Comparison of ENCODE assay signal across 7 cellular contexts in the genomic region with DNA sequence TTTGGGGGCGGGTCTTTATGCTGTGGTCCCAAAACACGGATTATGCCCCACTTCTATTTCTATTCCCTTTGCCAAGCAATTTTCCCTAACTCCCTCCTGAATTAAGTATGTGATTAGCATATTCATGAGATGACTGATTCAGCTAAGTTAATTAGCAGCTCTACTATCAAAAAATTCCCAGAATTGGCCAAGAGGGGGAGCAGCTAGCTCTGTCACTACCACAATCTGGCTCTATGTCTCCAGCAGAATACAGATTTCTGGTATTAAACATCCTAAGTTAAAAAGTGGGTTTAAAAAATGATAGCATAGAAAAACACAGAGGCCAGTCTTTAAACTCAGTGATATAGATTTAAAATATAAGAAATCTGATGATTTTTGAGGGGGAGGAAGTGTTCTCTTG.
DNase-seq lines count a peak whose midpoint lies in the region; ATAC-seq and TF ChIP-seq lines count a peak whose summit lies in the region.

No MANE protein-coding gene starts in this region.

- H3K27me3 Mint-ChIP-seq in activated CD8-positive, alpha-beta T cell treated with anti-CD3 and anti-CD28 coated beads, Interleukin-2, amount 10 ng/mL, durations not matched to agents 7 days and 5 days (ENCODE audit: low read depth): no peaks in the 10 kb centered on the region
- no peaks in the 10 kb centered on the region for H3K27me3 Mint-ChIP-seq in activated T-helper 1 cell treated with anti-CD3 and anti-CD28 coated beads, Interleukin-12 subunit alpha, Interleukin-12 subunit beta, Interleukin-2, Interleukin-4 antibody, amounts not matched to agents 30 ng/mL and 10 ng/mL and 1 ng/mL, durations not matched to agents 14 hours and 24 hours and 36 hours (ENCODE audit: insufficient read depth)
- H3K27me3 Mint-ChIP-seq in activated T-cell treated with anti-CD3 and anti-CD28 coated beads, Interleukin-2, amount 50 U/mL, for 4 hours (ENCODE audit: low read depth): no peaks in the 10 kb centered on the region

- no peak overlapping the region for H3K4me3 Mint-ChIP-seq in activated CD8-positive, alpha-beta T cell treated with anti-CD3 and anti-CD28 coated beads, Interleukin-2, amount 10 ng/mL, durations not matched to agents 7 days and 5 days
- H3K4me3 Mint-ChIP-seq in activated T-helper 1 cell treated with anti-CD3 and anti-CD28 coated beads, Interleukin-12 subunit alpha, Interleukin-12 subunit beta, Interleukin-2, Interleukin-4 antibody, amounts not matched to agents 30 ng/mL and 10 ng/mL and 1 ng/mL, durations not matched to agents 14 hours and 24 hours and 36 hours: no peak overlapping the region
- no peak overlapping the region for H3K4me3 Mint-ChIP-seq in activated T-cell treated with anti-CD3 and anti-CD28 coated beads, Interleukin-2, amount 50 U/mL, for 4 hours

- DNase-seq in EH (ENCODE audit: low read depth): peak; percentile 14
- peak; percentile 20 for DNase-seq in activated CD8-positive, alpha-beta T cell treated with anti-CD3 and anti-CD28 coated beads, Interleukin-2, amount 10 ng/mL, durations not matched to agents 7 days and 5 days
- DNase-seq in kidney glomerular epithelial cell (lab: John Stamatoyannopoulos, UW): peak; percentile 6
- DNase-seq in activated T-helper 1 cell treated with anti-CD3 and anti-CD28 coated beads, Interleukin-12 subunit alpha, Interleukin-12 subunit beta, Interleukin-2, Interleukin-4 antibody, amounts not matched to agents 30 ng/mL and 10 ng/mL and 1 ng/mL, durations not matched to agents 14 hours and 24 hours and 36 hours (ENCODE audit: low spot score): no peak
- DNase-seq in activated T-cell treated with anti-CD3 and anti-CD28 coated beads, Interleukin-2, amount 50 U/mL, for 4 hours: no peak

- no peak for ATAC-seq in activated CD8-positive, alpha-beta T cell treated with anti-CD3 and anti-CD28 coated beads, Interleukin-2, amount 10 ng/mL, durations not matched to agents 7 days and 5 days
- ATAC-seq in activated T-cell treated with anti-CD3 and anti-CD28 coated beads, Interleukin-2, amount 50 U/mL, for 4 hours: no peak
- ATAC-seq in GM18520 (IDR thresholded peaks at IDR 0.05; ENCODE audit: unreplicated experiment): no peak

- POLR2A ChIA-PET in activated CD8-positive, alpha-beta T cell treated with anti-CD3 and anti-CD28 coated beads, Interleukin-2, amount 10 ng/mL, durations not matched to agents 7 days and 5 days (lab: Charles Lee): no interaction called here

- no peak overlapping the region for H3K27ac Mint-ChIP-seq in activated CD8-positive, alpha-beta T cell treated with anti-CD3 and anti-CD28 coated beads, Interleukin-2, amount 10 ng/mL, durations not matched to agents 7 days and 5 days
- H3K27ac Mint-ChIP-seq in activated T-helper 1 cell treated with anti-CD3 and anti-CD28 coated beads, Interleukin-12 subunit alpha, Interleukin-12 subunit beta, Interleukin-2, Interleukin-4 antibody, amounts not matched to agents 30 ng/mL and 10 ng/mL and 1 ng/mL, durations not matched to agents 14 hours and 24 hours and 36 hours: no peak overlapping the region

- H3K9me3 Mint-ChIP-seq in activated CD8-positive, alpha-beta T cell treated with anti-CD3 and anti-CD28 coated beads, Interleukin-2, amount 10 ng/mL, durations not matched to agents 7 days and 5 days (ENCODE audit: insufficient read depth): no peaks in the 10 kb centered on the region
- no peaks in the 10 kb centered on the region for H3K9me3 Mint-ChIP-seq in activated T-helper 1 cell treated with anti-CD3 and anti-CD28 coated beads, Interleukin-12 subunit alpha, Interleukin-12 subunit beta, Interleukin-2, Interleukin-4 antibody, amounts not matched to agents 30 ng/mL and 10 ng/mL and 1 ng/mL, durations not matched to agents 14 hours and 24 hours and 36 hours
- no peaks in the 10 kb centered on the region for H3K9me3 Mint-ChIP-seq in activated T-cell treated with anti-CD3 and anti-CD28 coated beads, Interleukin-2, amount 50 U/mL, for 4 hours

- TF ChIP-seq RAD21 in Ishikawa (IDR thresholded peaks at IDR 0.05; ENCODE audit: low read depth): peak; percentile 56

- CTCF ChIA-PET in activated CD8-positive, alpha-beta T cell treated with anti-CD3 and anti-CD28 coated beads, Interleukin-2, amount 10 ng/mL, durations not matched to agents 7 days and 5 days (lab: Charles Lee): interaction anchor here (1.0 to 2.4 kb wide), 5 partner anchors 9 to 335 kb away, joined by 3 to 14 read pairs (median 3); no protein-coding TSS in a partner anchor

- H3K36me3 Mint-ChIP-seq in activated CD8-positive, alpha-beta T cell treated with anti-CD3 and anti-CD28 coated beads, Interleukin-2, amount 10 ng/mL, durations not matched to agents 7 days and 5 days (ENCODE audit: low read depth): no peaks in the 10 kb centered on the region
- no peaks in the 10 kb centered on the region for H3K36me3 Mint-ChIP-seq in activated T-helper 1 cell treated with anti-CD3 and anti-CD28 coated beads, Interleukin-12 subunit alpha, Interleukin-12 subunit beta, Interleukin-2, Interleukin-4 antibody, amounts not matched to agents 30 ng/mL and 10 ng/mL and 1 ng/mL, durations not matched to agents 14 hours and 24 hours and 36 hours (ENCODE audit: low read depth)
- H3K36me3 Mint-ChIP-seq in activated T-cell treated with anti-CD3 and anti-CD28 coated beads, Interleukin-2, amount 50 U/mL, for 4 hours (ENCODE audit: insufficient read depth): no peaks in the 10 kb centered on the region

- H3K4me1 Mint-ChIP-seq in activated CD8-positive, alpha-beta T cell treated with anti-CD3 and anti-CD28 coated beads, Interleukin-2, amount 10 ng/mL, durations not matched to agents 7 days and 5 days (ENCODE audit: low read depth): no peaks in the 10 kb centered on the region
- no peaks in the 10 kb centered on the region for H3K4me1 Mint-ChIP-seq in activated T-helper 1 cell treated with anti-CD3 and anti-CD28 coated beads, Interleukin-12 subunit alpha, Interleukin-12 subunit beta, Interleukin-2, Interleukin-4 antibody, amounts not matched to agents 30 ng/mL and 10 ng/mL and 1 ng/mL, durations not matched to agents 14 hours and 24 hours and 36 hours (ENCODE audit: low read depth)
- H3K4me1 Mint-ChIP-seq in activated T-cell treated with anti-CD3 and anti-CD28 coated beads, Interleukin-2, amount 50 U/mL, for 4 hours (ENCODE audit: low read depth): no peaks in the 10 kb centered on the region

- intact Hi-C loops in activated T-helper 1 cell treated with anti-CD3 and anti-CD28 coated beads, Interleukin-12 subunit alpha, Interleukin-12 subunit beta, Interleukin-2, Interleukin-4 antibody, amounts not matched to agents 30 ng/mL and 10 ng/mL and 1 ng/mL, durations not matched to agents 14 hours and 24 hours and 36 hours (cut with micrococcal nuclease): no loop called here

- TF ChIP-seq EP300 in Ishikawa (IDR thresholded peaks at IDR 0.05; ENCODE audit: borderline replicate concordance): no peak

TF ChIP-seq in Ishikawa, 13 proteins besides CTCF, POLR2A, EP300 and RAD21:
- TF ChIP-seq EGR1 (IDR thresholded peaks at IDR 0.05) (no peak), ZBTB7A (IDR thresholded peaks at IDR 0.05; ENCODE audit: low read depth) (no peak), TCF12 (IDR thresholded peaks at IDR 0.05; ENCODE audit: low read depth) (no peak), YY1 (IDR thresholded peaks at IDR 0.05; ENCODE audit: low read depth) (no peak), FOXM1 (IDR thresholded peaks at IDR 0.05; ENCODE audit: borderline replicate concordance, low read depth) (no peak)
- TF ChIP-seq, protein P1, sequence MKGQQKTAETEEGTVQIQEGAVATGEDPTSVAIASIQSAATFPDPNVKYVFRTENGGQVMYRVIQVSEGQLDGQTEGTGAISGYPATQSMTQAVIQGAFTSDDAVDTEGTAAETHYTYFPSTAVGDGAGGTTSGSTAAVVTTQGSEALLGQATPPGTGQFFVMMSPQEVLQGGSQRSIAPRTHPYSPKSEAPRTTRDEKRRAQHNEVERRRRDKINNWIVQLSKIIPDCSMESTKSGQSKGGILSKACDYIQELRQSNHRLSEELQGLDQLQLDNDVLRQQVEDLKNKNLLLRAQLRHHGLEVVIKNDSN (IDR thresholded peaks at IDR 0.05): no peak
TF ChIP-seq in Ishikawa: peak in this region for 0.

Comparison
In these comparisons a context has a peak if more than half of its experiments do, and no peak if none do; other contexts are left out.
1. DNase-seq: peak in EH (single experiment), activated CD8-positive, alpha-beta T cell treated with anti-CD3 and anti-CD28 coated beads, Interleukin-2, amount 10 ng/mL, durations not matched to agents 7 days and 5 days (single experiment) and kidney glomerular epithelial cell (single experiment); none in activated T-helper 1 cell treated with anti-CD3 and anti-CD28 coated beads, Interleukin-12 subunit alpha, Interleukin-12 subunit beta, Interleukin-2, Interleukin-4 antibody, amounts not matched to agents 30 ng/mL and 10 ng/mL and 1 ng/mL, durations not matched to agents 14 hours and 24 hours and 36 hours (single experiment) and activated T-cell treated with anti-CD3 and anti-CD28 coated beads, Interleukin-2, amount 50 U/mL, for 4 hours (single experiment).